Comparison of ENCODE assay signal across 8 cellular contexts in genomic region chr1:161177936-161178244, GRCh38. TPM values are rescaled to one million over a fixed set of nuclear protein-coding genes. Genes with fewer than 3 reads are reported as not detected.
DNase-seq lines count a peak whose midpoint lies in the region; ATAC-seq and TF ChIP-seq lines count a peak whose summit lies in the region.

No MANE protein-coding gene starts in this region.

- H3K27me3 ChIP-seq in SJSA1 (replicated peaks) (no peaks in the 10 kb centered on the region), esophagus squamous epithelium (no peaks in the 10 kb centered on the region), psoas muscle (ENCODE audit: insufficient read depth in 3 of 3, low read length in 2 of 3) (no peaks in the 10 kb centered on the region)

- intact Hi-C loops in esophagus squamous epithelium (cut with DNase I) (no loop called here), psoas muscle (cut with DNase I) (loop anchor here in 1 of 2 donors (1.0 kb wide), 2 partner anchors 11 to 46 kb away; partner anchors contain the start of gene DEDD)

- peaks cover 29% of the 10 kb centered on the region for H3K36me3 ChIP-seq in SJSA1
- H3K36me3 ChIP-seq in esophagus squamous epithelium: peaks cover 0 to 31% (median 14%) of the 10 kb centered on the region in 3 donors
- H3K36me3 ChIP-seq in psoas muscle (ENCODE audit: insufficient read depth in 1 of 2, low read depth in 1 of 2): peaks cover 6 to 35% of the 10 kb centered on the region in 2 donors

- no peak for TF ChIP-seq CTCF in GM12865 (IDR thresholded peaks at IDR 0.05; ENCODE audit: insufficient read depth, low read depth, low read length, missing control alignments)
- no peak for TF ChIP-seq CTCF in esophagus squamous epithelium (IDR thresholded peaks at IDR 0.05)
- no peak for TF ChIP-seq CTCF in psoas muscle (IDR thresholded peaks at IDR 0.05)

- WGBS in esophagus squamous epithelium, 2 donors: 50 to 61% methylated on average over 9 of the region's 9 CpGs
- WGBS in psoas muscle, 3 donors: 67 to 78% (median 72%) methylated on average over 9 of the region's 9 CpGs

- peak overlapping the region; percentile 74 for H3K4me3 ChIP-seq in GM12865 (ENCODE audit: low read depth, low read length)
- peak overlapping the region; percentile 83 for H3K4me3 ChIP-seq in SJSA1
- peak overlapping the region; percentile 47 to 94 (median 80) for H3K4me3 ChIP-seq in esophagus squamous epithelium
- H3K4me3 ChIP-seq in psoas muscle: peak overlapping the region; percentile 77

- H3K9me3 ChIP-seq in SJSA1 (replicated peaks): no peaks in the 10 kb centered on the region
- H3K9me3 ChIP-seq in esophagus squamous epithelium: no peaks in the 10 kb centered on the region
- H3K9me3 ChIP-seq in psoas muscle: no peaks in the 10 kb centered on the region

- DNase-seq in GM12865 (ENCODE audit: low read depth) (no peak), SJSA1 (ENCODE audit: low read depth in 1 of 2, low spot score in 2 of 2) (no peak), esophagus squamous epithelium (lab: John Stamatoyannopoulos, UW) (no peak), psoas muscle (no peak), DMS 273 (lab: John Stamatoyannopoulos, UW; ENCODE audit: unreplicated experiment) (no peak), ecto neural progenitor cell (ENCODE audit: low spot score) (no peak)

- ATAC-seq in psoas muscle (no peak), HG02981 (IDR thresholded peaks at IDR 0.05; ENCODE audit: unreplicated experiment) (no peak), GM19455 (IDR thresholded peaks at IDR 0.05; ENCODE audit: unreplicated experiment) (no peak)

- H3K4me1 ChIP-seq in SJSA1 (replicated peaks) (peaks cover 23% of the 10 kb centered on the region), esophagus squamous epithelium (peaks cover 12 to 89% (median 37%) of the 10 kb centered on the region in 3 donors), psoas muscle (peaks cover 16% of the 10 kb centered on the region)

- H3K27ac ChIP-seq in SJSA1 (peak overlapping the region; percentile 67; the same call in 1 of the 2 replicates), esophagus squamous epithelium (peak overlapping the region; percentile 84 to 95 (median 94)), psoas muscle (peak overlapping the region; percentile 91)

- no peak for TF ChIP-seq POLR2A in esophagus squamous epithelium (IDR thresholded peaks at IDR 0.05)

RNA-seq across cellular contexts. Expression of gene B4GALT3, which starts 0.6 kb away (rescaled TPM):
- total RNA-seq in SJSA1 (2014; rRNA removed; shearing (Covaris generic)): 32.9 and 37.0 TPM in 2 replicates
- 10 to 100 TPM; 16.1 to 29.9 (median 18.1) TPM for total RNA-seq in esophagus squamous epithelium
- total RNA-seq in psoas muscle: 10 to 100 TPM; 16.3 to 32.8 (median 28.9) TPM
- polyA plus RNA-seq in psoas muscle: 10 to 100 TPM; 29.3 to 48.1 (median 30.9) TPM

RNA-seq across cellular contexts. Expression of gene PPOX, which starts 11.7 kb away (rescaled TPM):
- total RNA-seq in SJSA1 (2014; rRNA removed; shearing (Covaris generic)): 8.9 and 27.7 TPM in 2 replicates
- total RNA-seq in esophagus squamous epithelium: 10 to 100 TPM in 2 of 4 donors, 1 to 10 TPM in 2; 5.8 to 28.8 (median 11.7) TPM
- 10 to 100 TPM in 1 of 4 donors, 1 to 10 TPM in 3; 4.8 to 12.8 (median 6.9) TPM for total RNA-seq in psoas muscle
- polyA plus RNA-seq in psoas muscle: 10 to 100 TPM in 1 of 3 donors, 1 to 10 TPM in 2; 6.0 to 13.1 (median 7.5) TPM

RNA-seq across cellular contexts. Expression of gene USP21, which starts 18.6 kb away (rescaled TPM):
- 3.7 and 4.8 TPM in 2 replicates for total RNA-seq in SJSA1 (2014; rRNA removed; shearing (Covaris generic))
- 10 to 100 TPM; 12.1 to 20.4 (median 17.0) TPM for total RNA-seq in esophagus squamous epithelium
- total RNA-seq in psoas muscle: 10 to 100 TPM; 13.4 to 26.5 (median 23.2) TPM
- 10 to 100 TPM; 16.7 to 47.3 (median 22.9) TPM for polyA plus RNA-seq in psoas muscle

RNA-seq across cellular contexts. Expression of gene ADAMTS4, which starts 21.0 kb away (rescaled TPM):
- not detected in 2 replicates for total RNA-seq in SJSA1 (2014; rRNA removed; shearing (Covaris generic))
- 1 to 10 TPM; 1.3 to 2.6 (median 1.8) TPM for total RNA-seq in esophagus squamous epithelium
- 1 to 10 TPM; 1.3 to 8.9 (median 5.2) TPM for total RNA-seq in psoas muscle
- polyA plus RNA-seq in psoas muscle: 1 to 10 TPM in 1 of 3 donors, under 1 TPM in 2; 0.88 to 1.3 (median 0.92) TPM

RNA-seq across cellular contexts. Expression of gene UFC1, which starts 24.1 kb away (rescaled TPM):
- total RNA-seq in SJSA1 (2014; rRNA removed; shearing (Covaris generic)): 60.4 and 105 TPM in 2 replicates
- total RNA-seq in esophagus squamous epithelium (10 to 100 TPM; 68.3 to 79.9 (median 76.7) TPM), psoas muscle (10 to 100 TPM; 56.6 to 76.2 (median 63.9) TPM)
- 100 to 1,000 TPM in 1 of 3 donors, 10 to 100 TPM in 2; 98.2 to 141 (median 99.6) TPM for polyA plus RNA-seq in psoas muscle
